In genomic region chr20:61875221-61875885, GRCh38 we compare ENCODE assay signal across 1 cellular context.
TF ChIP-seq lines count a peak whose summit lies in the region.

No MANE protein-coding gene starts in this region.

TF ChIP-seq in HepG2, 621 proteins besides CTCF, POLR2A, EP300 and RAD21 (continued from another document):
- TF ChIP-seq MXD1 (CRISPR knock-in tag; IDR thresholded peaks at IDR 0.05): 0 out of 2 replicates have a peak, but pooled peaks have one; percentile 15
- peak; percentile 65 for TF ChIP-seq STAG1 (CRISPR knock-in tag; IDR thresholded peaks at IDR 0.05)
- no peak for TF ChIP-seq E2F5 (CRISPR knock-in tag; conservative IDR thresholded peaks at IDR 0.05)
